ENCODE assay signal across 8 cellular contexts in genomic region chr12:57765003-57765697, GRCh38. TPM values are rescaled to one million over a fixed set of nuclear protein-coding genes. Genes with fewer than 3 reads are reported as not detected.
A peak's percentile ranks its signal among the peaks of the same experiment; 100 is the strongest.
DNase-seq lines count a peak whose midpoint lies in the region; ATAC-seq and TF ChIP-seq lines count a peak whose summit lies in the region.

No MANE protein-coding gene starts in this region.

- TF ChIP-seq CTCF in AG09309 (IDR thresholded peaks at IDR 0.05; ENCODE audit: control insufficient read depth, insufficient read depth, low read depth, low read length, missing control alignments) (peak; percentile 53), upper lobe of right lung (IDR thresholded peaks at IDR 0.05) (peak; percentile 36)

- ATAC-seq in GM19023 (IDR thresholded peaks at IDR 0.05; ENCODE audit: unreplicated experiment) = peak; percentile 67
- ATAC-seq in HG03565 (IDR thresholded peaks at IDR 0.05; ENCODE audit: unreplicated experiment) = peak; percentile 35
- ATAC-seq in upper lobe of right lung = peak; percentile 64

- intact Hi-C loops in upper lobe of right lung (cut with DNase I) = no loop called here

- H3K4me3 ChIP-seq in AG09309 (ENCODE audit: control insufficient read depth, low read depth, low read length) (peak overlapping the region; percentile 39), mucosa of stomach (ENCODE audit: low read length) (peak overlapping the region; percentile 64), upper lobe of right lung (peak overlapping the region; percentile 54)

- H3K9me3 ChIP-seq in mucosa of stomach (ENCODE audit: control insufficient read depth, low read length) = no peaks in the 10 kb centered on the region
- no peaks in the 10 kb centered on the region for H3K9me3 ChIP-seq in upper lobe of right lung

- H3K27ac ChIP-seq in upper lobe of right lung = no peak overlapping the region

- H3K36me3 ChIP-seq in mucosa of stomach (ENCODE audit: control insufficient read depth, insufficient read depth, low read length) (no peaks in the 10 kb centered on the region), upper lobe of right lung (peaks cover 16% of the 10 kb centered on the region)

- H3K4me1 ChIP-seq in mucosa of stomach (ENCODE audit: control insufficient read depth, insufficient read depth, low read length) (peaks cover 28% of the 10 kb centered on the region), upper lobe of right lung (peaks cover 27% of the 10 kb centered on the region)

- H3K27me3 ChIP-seq in mucosa of stomach (ENCODE audit: control insufficient read depth, insufficient read depth, low read length) = peaks cover 40% of the 10 kb centered on the region
- peaks cover 46% of the 10 kb centered on the region for H3K27me3 ChIP-seq in upper lobe of right lung

- peak overlapping the region; percentile 62 for H3K9ac ChIP-seq in mucosa of stomach (ENCODE audit: low read length)

- DNase-seq in AG09309 (ENCODE audit: low read depth) = no peak
- DNase-seq in activated CD4-positive, CD25-positive, alpha-beta regulatory T cell treated with anti-CD3 and anti-CD28 coated beads, Interleukin-2, amount 50 U/mL, for 72 hours = peak; percentile 67
- DNase-seq in effector CD4-positive, alpha-beta T cell = peak; percentile 38
- DNase-seq in upper lobe of right lung = peak; percentile 79
- DNase-seq in hypothalamus (lab: John Stamatoyannopoulos, UW) = no peak

RNA-seq across cellular contexts. Expression of gene CYP27B1, which starts 1.7 kb away (rescaled TPM):
- total RNA-seq in upper lobe of right lung = 2.0 TPM

RNA-seq across cellular contexts. Expression of gene METTL1, which starts 6.8 kb away (rescaled TPM):
- 26.9 TPM for total RNA-seq in upper lobe of right lung

RNA-seq across cellular contexts. Expression of gene EEF1AKMT3, which starts 7.3 kb away (rescaled TPM):
- total RNA-seq in upper lobe of right lung = 8.0 TPM

RNA-seq across cellular contexts. Expression of gene MARCHF9, which starts 10.2 kb away (rescaled TPM):
- 21.2 TPM for total RNA-seq in upper lobe of right lung

RNA-seq across cellular contexts. Expression of gene CDK4, which starts 13.0 kb away (rescaled TPM):
- total RNA-seq in upper lobe of right lung = 77.6 TPM

Comparison
In these comparisons a context has a peak if more than half of its experiments do, and no peak if none do; other contexts are left out.
1. DNase-seq: peak in activated CD4-positive, CD25-positive, alpha-beta regulatory T cell treated with anti-CD3 and anti-CD28 coated beads, Interleukin-2, amount 50 U/mL, for 72 hours (single experiment), effector CD4-positive, alpha-beta T cell (single experiment) and upper lobe of right lung (single experiment); none in AG09309 (single experiment) and hypothalamus (0 of 51).
2. Peak in every context shown above with its lines, with median percentiles within 50 percentile points of each other: H3K4me3 ChIP-seq and ATAC-seq.